In the genomic region with DNA sequence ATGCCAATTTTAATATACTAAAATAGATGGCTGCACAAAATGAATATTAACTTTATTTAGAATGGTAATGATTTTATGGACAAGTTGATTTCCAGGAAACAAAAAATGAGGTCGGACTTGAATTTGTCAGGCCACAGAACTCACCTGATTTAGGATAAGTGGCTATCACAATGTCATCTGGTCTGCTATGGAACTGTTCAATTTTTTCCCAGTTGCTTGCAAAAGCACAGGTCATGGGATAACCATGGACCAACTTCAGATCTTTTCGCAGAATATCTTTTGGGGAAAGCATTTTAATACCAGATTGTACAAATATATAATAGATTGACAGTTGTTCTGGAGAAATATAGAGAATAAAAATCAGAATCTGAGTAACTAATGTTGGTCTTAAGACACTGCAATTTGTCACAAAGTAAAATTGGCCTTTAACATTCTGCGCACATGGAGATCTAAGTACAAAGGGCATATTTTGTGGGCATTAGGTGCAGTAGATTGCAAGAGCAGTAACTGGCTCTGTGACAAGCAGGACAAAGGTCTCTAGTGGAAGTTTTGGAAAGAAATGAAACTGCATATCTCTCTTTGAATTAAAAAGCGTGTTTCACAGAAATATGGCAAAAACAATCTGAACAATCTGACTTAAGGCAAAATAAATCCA, we compare ENCODE assay signal across 12 cellular contexts.
"Had no signal": no experiment of that assay in that cellular context is flagged by ENCODE, and none has a peak within 500 bp of the region (broad histone marks: within the 10 kb centered on the region; RNA-seq: fewer than 3 reads in every experiment).

No MANE protein-coding gene starts in this region.

- H3K27me3 Mint-ChIP-seq: activated naive CD8-positive, alpha-beta T cell treated with anti-CD3 and anti-CD28 coated beads, Interleukin-2, amount 10 ng/mL, durations not matched to agents 7 days and 5 days had no signal

- H3K4me3 Mint-ChIP-seq: activated naive CD8-positive, alpha-beta T cell treated with anti-CD3 and anti-CD28 coated beads, Interleukin-2, amount 10 ng/mL, durations not matched to agents 7 days and 5 days had no signal

- H3K9me3 Mint-ChIP-seq: activated naive CD8-positive, alpha-beta T cell treated with anti-CD3 and anti-CD28 coated beads, Interleukin-2, amount 10 ng/mL, durations not matched to agents 7 days and 5 days had no signal

- H3K27ac ChIP-seq: esophagus muscularis mucosa, prostate gland, sigmoid colon had no signal

- DNase-seq: activated CD4-positive, alpha-beta T cell treated with anti-CD3 and anti-CD28 coated beads, Interleukin-2, amount 50 U/mL, for 1 hour; activated CD4-positive, CD25-positive, alpha-beta regulatory T cell; activated effector memory CD4-positive, alpha-beta T cell treated with Interleukin-2 at 50 U/mL for 16 hours; activated naive CD8-positive, alpha-beta T cell treated with anti-CD3 and anti-CD28 coated beads, Interleukin-2, amount 10 ng/mL, durations not matched to agents 7 days and 5 days; aorta; foreskin fibroblast; sigmoid colon; stimulated activated CD4-positive, alpha-beta T cell treated with anti-CD3 and anti-CD28 coated beads, Interleukin-12 subunit alpha, Interleukin-12 subunit beta, amount 100 ng/mL, for 4 hours; stimulated activated naive CD4-positive, alpha-beta T cell; T-helper 2 cell had no signal

- H3K4me1 ChIP-seq: esophagus muscularis mucosa, prostate gland, sigmoid colon had no signal

- H3K27ac Mint-ChIP-seq: activated naive CD8-positive, alpha-beta T cell treated with anti-CD3 and anti-CD28 coated beads, Interleukin-2, amount 10 ng/mL, durations not matched to agents 7 days and 5 days had no signal

- H3K9me3 ChIP-seq: esophagus muscularis mucosa, prostate gland, sigmoid colon had no signal

- H3K27me3 ChIP-seq: esophagus muscularis mucosa, sigmoid colon had no signal
